Comparison of ENCODE assay signal across 15 cellular contexts in the genomic region with DNA sequence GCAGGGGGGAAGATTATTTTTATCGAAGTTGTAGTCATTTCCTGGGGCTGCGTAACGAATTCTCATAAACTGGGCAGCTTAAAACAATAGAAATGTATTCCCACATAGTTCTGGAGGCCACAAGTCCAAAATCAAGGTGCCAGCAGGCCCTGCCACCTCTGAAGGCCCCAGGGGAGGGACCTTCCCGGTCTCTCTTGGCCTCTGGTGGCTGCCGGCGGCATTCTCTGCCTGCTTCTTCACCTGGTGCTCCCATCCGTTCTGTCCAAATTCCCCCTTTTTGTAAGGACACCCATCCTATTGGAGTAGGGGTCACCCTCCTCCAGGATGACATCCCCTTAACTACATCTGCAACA.
DNase-seq lines count a peak whose midpoint lies in the region; ATAC-seq and TF ChIP-seq lines count a peak whose summit lies in the region.
"Had no signal": no experiment of that assay in that cellular context is flagged by ENCODE, and none has a peak within 500 bp of the region (broad histone marks: within the 10 kb centered on the region; RNA-seq: fewer than 3 reads in every experiment).

No MANE protein-coding gene starts in this region.

- H3K9me3 ChIP-seq in T-helper 17 cell (ENCODE audit: control insufficient read depth, low read length, poor library complexity, severe bottlenecking) (no peaks in the 10 kb centered on the region), gastroesophageal sphincter (no peaks in the 10 kb centered on the region)
- H3K9me3 ChIP-seq: A549, colonic mucosa, uterus had no signal

- peaks cover 0 to 21% of the 10 kb centered on the region in 2 donors for H3K36me3 ChIP-seq in gastroesophageal sphincter
- no peaks in the 10 kb centered on the region; the same call in none of the 2 replicates for H3K36me3 ChIP-seq in H7 (replicated peaks; ENCODE audit: control insufficient read depth, insufficient read depth, low read length)
- H3K36me3 ChIP-seq: colonic mucosa, uterus had no signal

- ATAC-seq in T-helper 17 cell (no peak), gastroesophageal sphincter (no peak)
- peak; percentile 8 to 26 for ATAC-seq in stimulated activated naive B cell treated with anti-CD40 and anti-IgM and Interleukin-4, amounts not matched to agents 10 μg/mL and 1 μg/mL and 100 μg/mL, for 72 hours (replicated peaks)
- ATAC-seq: A549 had no signal

- 75 to 79% methylated on average over 7 of the region's 7 CpGs for WGBS in gastroesophageal sphincter (ENCODE audit: low coverage in 1 of 2), 2 donors

- H3K27me3 Mint-ChIP-seq in T-helper 1 cell treated with Interleukin-12 subunit alpha and Interleukin-12 subunit beta and Interleukin-4 antibody, amounts not matched to agents 30 μg/mL and 1 μg/mL, for 36 hours (ENCODE audit: low read depth), result no peaks in the 10 kb centered on the region
- no peaks in the 10 kb centered on the region for H3K27me3 Mint-ChIP-seq in T-helper 17 cell
- peaks cover 5 to 14% of the 10 kb centered on the region in 2 donors for H3K27me3 Mint-ChIP-seq in stimulated activated naive B cell treated with anti-CD40 and anti-IgM and Interleukin-4, amounts not matched to agents 10 μg/mL and 1 μg/mL and 100 μg/mL, for 72 hours

- TF ChIP-seq EP300 in gastroesophageal sphincter (IDR thresholded peaks at IDR 0.05), result no peak

- peaks cover 15% of the 10 kb centered on the region for H3K4me1 Mint-ChIP-seq in T-helper 1 cell treated with Interleukin-12 subunit alpha and Interleukin-12 subunit beta and Interleukin-4 antibody, amounts not matched to agents 30 μg/mL and 1 μg/mL, for 36 hours (ENCODE audit: low read depth)
- peaks cover 15% of the 10 kb centered on the region for H3K4me1 Mint-ChIP-seq in T-helper 17 cell
- peaks cover 18 to 20% of the 10 kb centered on the region in 2 donors for H3K4me1 Mint-ChIP-seq in stimulated activated naive B cell treated with anti-CD40 and anti-IgM and Interleukin-4, amounts not matched to agents 10 μg/mL and 1 μg/mL and 100 μg/mL, for 72 hours

- TF ChIP-seq POLR2A in gastroesophageal sphincter (IDR thresholded peaks at IDR 0.05), result no peak

- H3K36me3 Mint-ChIP-seq in T-helper 1 cell treated with Interleukin-12 subunit alpha and Interleukin-12 subunit beta and Interleukin-4 antibody, amounts not matched to agents 30 μg/mL and 1 μg/mL, for 36 hours (ENCODE audit: low read depth), result no peaks in the 10 kb centered on the region
- H3K36me3 Mint-ChIP-seq in T-helper 17 cell (ENCODE audit: low read depth), result no peaks in the 10 kb centered on the region
- no peaks in the 10 kb centered on the region for H3K36me3 Mint-ChIP-seq in stimulated activated naive B cell treated with anti-CD40 and anti-IgM and Interleukin-4, amounts not matched to agents 10 μg/mL and 1 μg/mL and 100 μg/mL, for 72 hours

- DNase-seq in T-helper 1 cell (no peak), T-helper 17 cell (no peak), H7 (no peak), nucleus accumbens (lab: John Stamatoyannopoulos, UW) (no peak), GM13976 (ENCODE audit: low spot score) (no peak)
- no peak for DNase-seq in stimulated activated naive B cell treated with anti-CD40 and anti-IgM and Interleukin-4, amounts not matched to agents 10 μg/mL and 1 μg/mL and 100 μg/mL, for 72 hours
- DNase-seq: activated gamma-delta T cell, colonic mucosa, DMS79, GOT3, NCI-H524 treated with DMSO at 0.1 percent for 48 hours, uterus had no signal

- peak overlapping the region; percentile 90 for H3K27ac Mint-ChIP-seq in T-helper 1 cell treated with Interleukin-12 subunit alpha and Interleukin-12 subunit beta and Interleukin-4 antibody, amounts not matched to agents 30 μg/mL and 1 μg/mL, for 36 hours
- H3K27ac Mint-ChIP-seq in T-helper 17 cell, result peak overlapping the region; percentile 96
- peak overlapping the region; percentile 65 for H3K27ac Mint-ChIP-seq in stimulated activated naive B cell treated with anti-CD40 and anti-IgM and Interleukin-4, amounts not matched to agents 10 μg/mL and 1 μg/mL and 100 μg/mL, for 72 hours

- in situ Hi-C loops in GM13976 (cut with MboI; ENCODE audit: low sequenced_read_pairs, unreplicated experiment), result no loop called here

- H3K4me3 ChIP-seq in gastroesophageal sphincter (no peak overlapping the region), H7 (ENCODE audit: insufficient read depth, low read depth, low read length) (no peak overlapping the region)
- H3K4me3 ChIP-seq: A549, colonic mucosa, uterus had no signal

- TF ChIP-seq CTCF in gastroesophageal sphincter (IDR thresholded peaks at IDR 0.05), result no peak
- TF ChIP-seq CTCF in GM13976 (IDR thresholded peaks at IDR 0.05; ENCODE audit: borderline replicate concordance, control extremely low read depth, extremely low read depth, insufficient read depth, missing control alignments), result no peak

- H3K4me3 Mint-ChIP-seq in T-helper 1 cell treated with Interleukin-12 subunit alpha and Interleukin-12 subunit beta and Interleukin-4 antibody, amounts not matched to agents 30 μg/mL and 1 μg/mL, for 36 hours, result peak overlapping the region; percentile 46
- peak overlapping the region; percentile 75 for H3K4me3 Mint-ChIP-seq in T-helper 17 cell
- peak overlapping the region; percentile 59 to 70 for H3K4me3 Mint-ChIP-seq in stimulated activated naive B cell treated with anti-CD40 and anti-IgM and Interleukin-4, amounts not matched to agents 10 μg/mL and 1 μg/mL and 100 μg/mL, for 72 hours

- H3K4me1 ChIP-seq in gastroesophageal sphincter, result peaks cover 0 to 68% (median 18%) of the 10 kb centered on the region in 3 donors
- H3K4me1 ChIP-seq: A549, uterus had no signal

- peak overlapping the region in 3 of 4 donors; percentile 80 to 93 (median 91) for H3K27ac ChIP-seq in gastroesophageal sphincter
- H3K27ac ChIP-seq: A549, uterus had no signal

- H3K27me3 ChIP-seq in gastroesophageal sphincter (no peaks in the 10 kb centered on the region), H7 (ENCODE audit: control insufficient read depth, insufficient read depth, low read length) (no peaks in the 10 kb centered on the region)
- H3K27me3 ChIP-seq: colonic mucosa, uterus had no signal

- no peaks in the 10 kb centered on the region for H3K9me3 Mint-ChIP-seq in T-helper 1 cell treated with Interleukin-12 subunit alpha and Interleukin-12 subunit beta and Interleukin-4 antibody, amounts not matched to agents 30 μg/mL and 1 μg/mL, for 36 hours
- no peaks in the 10 kb centered on the region for H3K9me3 Mint-ChIP-seq in stimulated activated naive B cell treated with anti-CD40 and anti-IgM and Interleukin-4, amounts not matched to agents 10 μg/mL and 1 μg/mL and 100 μg/mL, for 72 hours

Comparison
In these comparisons a context has a peak if more than half of its experiments do, and no peak if none do; other contexts are left out.
1. ATAC-seq: peak in stimulated activated naive B cell treated with anti-CD40 and anti-IgM and Interleukin-4, amounts not matched to agents 10 μg/mL and 1 μg/mL and 100 μg/mL, for 72 hours (2 of 2); none in T-helper 17 cell (single experiment) and gastroesophageal sphincter (single experiment).
2. Peak in every context shown above with its lines, with median percentiles within 50 percentile points of each other: H3K27ac Mint-ChIP-seq and H3K4me3 Mint-ChIP-seq.